20 cellular contexts compared by ENCODE assay signal in the genomic region with DNA sequence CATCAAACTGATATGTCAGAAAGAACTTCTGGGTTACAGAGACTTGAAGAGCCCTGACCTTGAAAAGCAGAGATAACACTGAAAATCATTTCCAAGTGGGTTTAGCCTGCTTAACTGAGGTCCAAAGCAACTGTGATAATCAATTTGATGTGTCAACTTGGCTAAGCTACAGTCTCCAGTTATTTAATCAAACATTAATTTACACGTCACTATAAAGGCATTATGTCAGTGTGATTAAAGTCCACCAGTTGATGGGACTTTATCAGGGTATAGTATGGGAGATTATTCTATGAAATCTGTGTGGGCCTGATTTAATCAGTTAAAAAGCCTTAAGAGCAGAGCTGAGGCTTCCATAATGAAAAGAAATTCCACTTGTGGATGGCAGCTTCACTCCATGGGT.
"Had no signal": no experiment of that assay in that cellular context is flagged by ENCODE, and none has a peak within 500 bp of the region (broad histone marks: within the 10 kb centered on the region; RNA-seq: fewer than 3 reads in every experiment).

No MANE protein-coding gene starts in this region.

- DNase-seq: activated CD4-positive, alpha-beta memory T cell treated with anti-CD3 and anti-CD28 coated beads for 36 hours; activated CD4-positive, alpha-beta T cell treated with anti-CD3 and anti-CD28 coated beads for 4 hours; activated CD8-positive, alpha-beta memory T cell treated with anti-CD3 and anti-CD28 coated beads, Interleukin-2, amount 10 ng/mL, durations not matched to agents 7 days and 5 days; activated naive CD4-positive, alpha-beta T cell; activated naive CD8-positive, alpha-beta T cell treated with anti-CD3 and anti-CD28 coated beads, Interleukin-2, amount 10 ng/mL, durations not matched to agents 7 days and 5 days; brain microvascular endothelial cell; cerebellar nuclear complex; effector memory CD4-positive, alpha-beta T cell; left cardiac atrium; midbrain; nephron progenitor cell; nucleus accumbens; posterior cingulate gyrus; retina; stimulated activated CD4-positive, alpha-beta T cell treated with anti-CD3 and anti-CD28 coated beads, Interleukin-2, amount 100 ng/mL, for 48 hours; stimulated activated naive CD8-positive, alpha-beta T cell treated with anti-CD3 and anti-CD28 coated beads, Interleukin-15, amount 100 ng/mL, for 72 hours had no signal

- H3K4me3 ChIP-seq: hepatocyte had no signal

- H3K4me1 Mint-ChIP-seq: activated CD8-positive, alpha-beta memory T cell treated with anti-CD3 and anti-CD28 coated beads, Interleukin-2, amount 10 ng/mL, durations not matched to agents 7 days and 5 days; activated naive CD8-positive, alpha-beta T cell treated with anti-CD3 and anti-CD28 coated beads, Interleukin-2, amount 10 ng/mL, durations not matched to agents 7 days and 5 days; activated T-helper 17 cell treated with anti-CD3 and anti-CD28 coated beads, Interleukin-2, amount 50 U/mL, for 72 hours; stimulated activated naive CD8-positive, alpha-beta T cell treated with anti-CD3 and anti-CD28 coated beads, Interleukin-15, amount 100 ng/mL, for 72 hours had no signal

- H3K27ac ChIP-seq: brain microvascular endothelial cell, hepatocyte had no signal

- H3K27me3 ChIP-seq: brain microvascular endothelial cell, hepatocyte had no signal

- H3K36me3 ChIP-seq: brain microvascular endothelial cell had no signal

- H3K4me3 Mint-ChIP-seq: activated CD4-positive, alpha-beta memory T cell treated with anti-CD3 and anti-CD28 coated beads for 36 hours; activated CD8-positive, alpha-beta memory T cell treated with anti-CD3 and anti-CD28 coated beads, Interleukin-2, amount 10 ng/mL, durations not matched to agents 7 days and 5 days; activated naive CD8-positive, alpha-beta T cell treated with anti-CD3 and anti-CD28 coated beads, Interleukin-2, amount 10 ng/mL, durations not matched to agents 7 days and 5 days; activated T-helper 17 cell treated with anti-CD3 and anti-CD28 coated beads, Interleukin-2, amount 50 U/mL, for 72 hours; dendritic cell treated with granulocyte-macrophage colony-stimulating factor and Interleukin-4, amounts not matched to agents 40 ng/mL and 50 ng/mL, for 4 days; nephron progenitor cell; stimulated activated naive CD8-positive, alpha-beta T cell treated with anti-CD3 and anti-CD28 coated beads, Interleukin-15, amount 100 ng/mL, for 72 hours; type B pancreatic cell had no signal

- H3K4me2 ChIP-seq: hepatocyte had no signal

- H3K36me3 Mint-ChIP-seq: activated CD4-positive, alpha-beta memory T cell treated with anti-CD3 and anti-CD28 coated beads for 36 hours; activated CD8-positive, alpha-beta memory T cell treated with anti-CD3 and anti-CD28 coated beads, Interleukin-2, amount 10 ng/mL, durations not matched to agents 7 days and 5 days; activated naive CD8-positive, alpha-beta T cell treated with anti-CD3 and anti-CD28 coated beads, Interleukin-2, amount 10 ng/mL, durations not matched to agents 7 days and 5 days had no signal

- H3K27ac Mint-ChIP-seq: activated CD4-positive, alpha-beta memory T cell treated with anti-CD3 and anti-CD28 coated beads for 36 hours; activated CD8-positive, alpha-beta memory T cell treated with anti-CD3 and anti-CD28 coated beads, Interleukin-2, amount 10 ng/mL, durations not matched to agents 7 days and 5 days; activated naive CD8-positive, alpha-beta T cell treated with anti-CD3 and anti-CD28 coated beads, Interleukin-2, amount 10 ng/mL, durations not matched to agents 7 days and 5 days; activated T-helper 17 cell treated with anti-CD3 and anti-CD28 coated beads, Interleukin-2, amount 50 U/mL, for 72 hours; dendritic cell treated with granulocyte-macrophage colony-stimulating factor and Interleukin-4, amounts not matched to agents 40 ng/mL and 50 ng/mL, for 4 days; nephron progenitor cell; stimulated activated naive CD8-positive, alpha-beta T cell treated with anti-CD3 and anti-CD28 coated beads, Interleukin-15, amount 100 ng/mL, for 72 hours; type B pancreatic cell had no signal

- ATAC-seq: activated CD8-positive, alpha-beta memory T cell treated with anti-CD3 and anti-CD28 coated beads, Interleukin-2, amount 10 ng/mL, durations not matched to agents 7 days and 5 days; activated T-helper 17 cell treated with anti-CD3 and anti-CD28 coated beads, Interleukin-2, amount 50 U/mL, for 72 hours; left cardiac atrium; stimulated activated naive CD8-positive, alpha-beta T cell treated with anti-CD3 and anti-CD28 coated beads, Interleukin-15, amount 100 ng/mL, for 72 hours had no signal

- H3K9me3 Mint-ChIP-seq: activated CD4-positive, alpha-beta memory T cell treated with anti-CD3 and anti-CD28 coated beads for 36 hours; activated naive CD8-positive, alpha-beta T cell treated with anti-CD3 and anti-CD28 coated beads, Interleukin-2, amount 10 ng/mL, durations not matched to agents 7 days and 5 days; activated T-helper 17 cell treated with anti-CD3 and anti-CD28 coated beads, Interleukin-2, amount 50 U/mL, for 72 hours; dendritic cell treated with granulocyte-macrophage colony-stimulating factor and Interleukin-4, amounts not matched to agents 40 ng/mL and 50 ng/mL, for 4 days; stimulated activated naive CD8-positive, alpha-beta T cell treated with anti-CD3 and anti-CD28 coated beads, Interleukin-15, amount 100 ng/mL, for 72 hours; type B pancreatic cell had no signal

- H2AFZ ChIP-seq: hepatocyte had no signal

- H3K27me3 Mint-ChIP-seq: activated CD4-positive, alpha-beta memory T cell treated with anti-CD3 and anti-CD28 coated beads for 36 hours; activated CD8-positive, alpha-beta memory T cell treated with anti-CD3 and anti-CD28 coated beads, Interleukin-2, amount 10 ng/mL, durations not matched to agents 7 days and 5 days; activated T-helper 17 cell treated with anti-CD3 and anti-CD28 coated beads, Interleukin-2, amount 50 U/mL, for 72 hours; dendritic cell treated with granulocyte-macrophage colony-stimulating factor and Interleukin-4, amounts not matched to agents 40 ng/mL and 50 ng/mL, for 4 days; type B pancreatic cell had no signal
